In the genomic region with DNA sequence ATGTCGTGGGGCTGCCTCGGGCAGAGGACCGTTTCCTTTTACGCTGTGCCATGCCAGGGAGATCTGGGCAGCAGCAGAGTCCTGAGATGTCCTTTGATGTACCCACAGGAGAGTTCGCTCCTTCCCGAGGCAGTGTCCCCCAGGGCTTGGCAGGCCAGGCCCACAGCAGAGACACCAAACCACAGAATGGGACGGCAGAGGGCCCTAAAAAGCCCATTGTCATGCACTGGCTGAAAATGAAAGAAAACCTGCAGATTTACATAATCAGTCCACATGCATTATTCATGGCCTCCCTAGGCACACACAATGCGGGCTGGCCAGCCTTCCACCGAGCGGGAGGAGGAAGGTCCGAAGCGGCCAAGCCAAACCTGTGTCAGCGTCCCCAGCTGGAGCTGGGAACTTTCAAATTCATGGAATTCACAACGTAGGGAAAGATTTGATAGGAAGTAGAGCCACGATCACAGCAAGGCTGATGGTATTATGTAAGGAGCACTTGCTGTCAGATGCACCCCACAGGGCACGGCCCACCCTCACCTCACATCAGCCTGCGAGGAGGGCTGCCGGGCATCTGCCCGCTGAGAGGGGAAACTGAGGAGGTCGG, we compare ENCODE assay signal across 9 cellular contexts. TPM values are rescaled to one million over a fixed set of nuclear protein-coding genes. Genes with fewer than 3 reads are reported as not detected.
DNase-seq lines count a peak whose midpoint lies in the region; ATAC-seq and TF ChIP-seq lines count a peak whose summit lies in the region.
"Had no signal": no experiment of that assay in that cellular context is flagged by ENCODE, and none has a peak within 500 bp of the region (broad histone marks: within the 10 kb centered on the region; RNA-seq: fewer than 3 reads in every experiment).

No MANE protein-coding gene starts in this region.

- TF ChIP-seq CTCF in HEK293 (tag by site-specific recombination; IDR thresholded peaks at IDR 0.05) = no peak

- no peaks in the 10 kb centered on the region for H3K36me3 ChIP-seq in HEK293 (ENCODE audit: control insufficient read depth in 2 of 2, insufficient read depth in 1 of 2, low read length in 2 of 2)

- CTCF ChIA-PET in HEK293 (lab: Yijun Ruan, JAX) = interaction anchor here (1.2 kb wide), 1 partner anchor 60 kb away, joined by 5 read pairs; no protein-coding TSS in a partner anchor

- ATAC-seq in HG03139 (IDR thresholded peaks at IDR 0.05; ENCODE audit: unreplicated experiment) = no peak

- H3K4me3 ChIP-seq in HEK293 (ENCODE audit: low read depth, low read length) = no peak overlapping the region
- H3K4me3 ChIP-seq: smooth muscle cell had no signal

- no peak overlapping the region for H3K27ac ChIP-seq in HEK293 (ENCODE audit: extremely low read depth, low read depth, low read length)
- H3K27ac ChIP-seq in angular gyrus (ENCODE audit: low read depth, low read length) = peak overlapping the region; percentile 60

- H3K4me1 ChIP-seq in HEK293 (ENCODE audit: control insufficient read depth, insufficient read depth, low read length) = no peaks in the 10 kb centered on the region

- no peaks in the 10 kb centered on the region for H3K9me3 ChIP-seq in HEK293 (ENCODE audit: control insufficient read depth, insufficient read depth, low read depth, low read length)

- POLR2A ChIA-PET in HEK293 (lab: Yijun Ruan, JAX) = no interaction called here

- DNase-seq in EH (ENCODE audit: low read depth) = peak; percentile 27
- DNase-seq in medulla oblongata (ENCODE audit: extremely low spot score) = peak; percentile 84
- no peak for DNase-seq in A172 (ENCODE audit: low spot score)
- no peak for DNase-seq in NCI-H69 (lab: John Stamatoyannopoulos, UW)
- no peak for DNase-seq in AG08396 (ENCODE audit: low spot score)

TF ChIP-seq in HEK293, 187 proteins besides CTCF, POLR2A, EP300 and RAD21:
- 0 out of 2 replicates have a peak, but pooled peaks have one; percentile 10 for TF ChIP-seq GLIS1 (tag by site-specific recombination; IDR thresholded peaks at IDR 0.05)
- TF ChIP-seq KLF10 (tag by site-specific recombination; IDR thresholded peaks at IDR 0.05) = no peak
- TF ChIP-seq ZNF292 (tag by site-specific recombination; IDR thresholded peaks at IDR 0.05; ENCODE audit: borderline replicate concordance, low read depth) = no peak

RNA-seq across cellular contexts. Expression of gene EFHD2, which starts 25.3 kb away (rescaled TPM):
- 55.7 and 58.5 TPM in 2 replicates for total RNA-seq in A172 (2014; rRNA removed; shearing (Covaris generic))

RNA-seq across cellular contexts. Expression of gene CTRC, which starts 53.8 kb away (rescaled TPM):
- not detected in 2 replicates for total RNA-seq in A172 (2014; rRNA removed; shearing (Covaris generic))
- total RNA-seq: smooth muscle cell had no signal

Comparison
In these comparisons a context has a peak if more than half of its experiments do, and no peak if none do; other contexts are left out.
1. DNase-seq: peak in EH (single experiment) and medulla oblongata (single experiment); none in A172 (single experiment), NCI-H69 (single experiment) and AG08396 (single experiment).